ENCODE assay signal across 22 cellular contexts in the genomic region with DNA sequence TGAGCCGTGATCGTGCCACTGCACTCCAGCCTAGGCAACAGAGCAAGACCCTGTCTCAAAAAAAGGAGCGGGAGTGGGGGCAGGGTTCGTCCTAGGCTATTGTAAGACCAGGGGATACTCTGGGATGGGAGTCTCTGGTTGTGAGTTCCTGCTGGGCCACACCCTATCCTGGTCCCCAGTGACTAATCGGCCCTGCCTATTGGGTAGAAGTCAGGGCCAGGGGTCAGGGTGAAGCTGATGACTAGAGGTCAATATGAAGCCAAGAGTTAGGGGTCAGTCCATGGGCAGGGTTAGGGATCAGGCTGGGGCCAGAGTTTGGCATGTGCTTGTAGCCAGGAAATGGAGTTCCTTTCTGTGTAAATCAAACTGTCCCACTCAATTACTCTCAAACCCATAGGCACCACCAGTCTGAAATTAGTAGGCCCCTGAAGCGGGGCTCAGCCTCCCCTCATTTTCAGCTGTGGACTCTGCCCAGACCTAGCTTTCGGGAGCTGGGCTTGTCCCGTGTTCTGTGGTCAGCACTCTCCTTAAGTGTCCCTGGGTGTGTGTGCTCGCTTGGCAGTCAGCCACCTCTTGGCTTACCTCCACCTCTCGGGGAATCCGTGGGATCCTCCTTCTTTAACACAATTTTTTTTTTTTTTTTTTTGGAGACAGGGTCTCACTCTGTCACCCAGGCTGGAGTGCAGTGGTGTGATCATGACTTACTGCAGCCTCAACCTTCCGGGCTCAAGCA. TPM values are rescaled to one million over a fixed set of nuclear protein-coding genes. Genes with fewer than 3 reads are reported as not detected.
DNase-seq lines count a peak whose midpoint lies in the region; ATAC-seq, FAIRE-seq and TF ChIP-seq lines count a peak whose summit lies in the region.
"Had no signal": no experiment of that assay in that cellular context is flagged by ENCODE, and none has a peak within 500 bp of the region (broad histone marks: within the 10 kb centered on the region; RNA-seq: fewer than 3 reads in every experiment).

No MANE protein-coding gene starts in this region.

- FAIRE-seq in endothelial cell of umbilical vein (lab: Jason Lieb, UNC): no peak
- FAIRE-seq: GM12892 had no signal

- H3K27me3 ChIP-seq in endothelial cell of umbilical vein (ENCODE audit: control insufficient read depth in 2 of 2, insufficient read depth in 2 of 2, low read length in 2 of 2): peaks cover 0 to 3% of the 10 kb centered on the region in 2 experiments
- no peaks in the 10 kb centered on the region for H3K27me3 ChIP-seq in right lobe of liver
- H3K27me3 ChIP-seq in subcutaneous abdominal adipose tissue (ENCODE audit: control insufficient read depth in 5 of 5, insufficient read depth in 4 of 5, low read length in 5 of 5): peaks cover 0 to 22% (median 16%) of the 10 kb centered on the region in 5 donors

- TF ChIP-seq CTCF in endothelial cell of umbilical vein (IDR thresholded peaks at IDR 0.05; ENCODE audit: extremely low read depth in 1 of 2, insufficient read depth in 1 of 2, low read depth in 1 of 2, low read length in 2 of 2) (no peak), right lobe of liver (IDR thresholded peaks at IDR 0.05) (no peak)

- CTCF ChIA-PET in endothelial cell of umbilical vein (lab: Charles Lee): interaction anchor here (1.4 to 2.2 kb wide), 3 partner anchors 11 to 34 kb away, joined by 3 to 5 read pairs (median 5); no protein-coding TSS in a partner anchor

- H3K9ac ChIP-seq in endothelial cell of umbilical vein (replicated peaks; ENCODE audit: extremely low read depth, insufficient read depth, low read length) (no peak overlapping the region), subcutaneous abdominal adipose tissue (ENCODE audit: low read length in 5 of 5) (peak overlapping the region in 2 of 5 donors; percentile 50 to 71)

- H3K9me3 ChIP-seq in endothelial cell of umbilical vein (replicated peaks; ENCODE audit: control insufficient read depth, insufficient read depth, low read length) (no peaks in the 10 kb centered on the region), right lobe of liver (no peaks in the 10 kb centered on the region), subcutaneous abdominal adipose tissue (ENCODE audit: control insufficient read depth in 5 of 5, low read length in 5 of 5) (no peaks in the 10 kb centered on the region)
- H3K9me3 ChIP-seq: SJSA1 had no signal

- no peaks in the 10 kb centered on the region for H3K9me1 ChIP-seq in endothelial cell of umbilical vein (replicated peaks; ENCODE audit: control insufficient read depth, extremely low read depth, insufficient read depth, low read length)

- BruUV-seq in endothelial cell of umbilical vein (replicated peaks; lab: Mats Ljungman, UMichigan): no TSS peak

- no peak overlapping the region for H3K4me3 ChIP-seq in endothelial cell of umbilical vein (replicated peaks in 1 of 3; ENCODE audit: insufficient read depth in 1 of 3, low read depth in 1 of 3, low read length in 3 of 3)
- H3K4me3 ChIP-seq in right lobe of liver: no peak overlapping the region
- H3K4me3 ChIP-seq in subcutaneous abdominal adipose tissue (ENCODE audit: low read depth in 1 of 5, low read length in 5 of 5): peak overlapping the region in 4 of 5 donors; percentile 55 to 81 (median 72)
- H3K4me3 ChIP-seq: SJSA1, smooth muscle cell had no signal

- POLR2A ChIA-PET in endothelial cell of umbilical vein (lab: Charles Lee): no interaction called here

- H3K4me1 ChIP-seq in endothelial cell of umbilical vein (ENCODE audit: control insufficient read depth, extremely low read depth, insufficient read depth, low read length): peaks cover 5% of the 10 kb centered on the region
- peaks cover 0 to 31% (median 6%) of the 10 kb centered on the region in 4 donors for H3K4me1 ChIP-seq in right lobe of liver
- H3K4me1 ChIP-seq in subcutaneous abdominal adipose tissue (ENCODE audit: control insufficient read depth in 5 of 5, insufficient read depth in 5 of 5, low read length in 5 of 5): peaks cover 9 to 87% (median 54%) of the 10 kb centered on the region in 5 donors
- H3K4me1 ChIP-seq: SJSA1 had no signal

- 49% methylated on average over 8 of the region's 12 CpGs for whole genome bisulfite sequencing in right lobe of liver (ENCODE audit: insufficient coverage, low coverage, low lambda C conversion rate, missing lambda C conversion rate)

- peak in 3 of 4 donors; percentile 24 to 27 (median 26) for ATAC-seq in right lobe of liver
- ATAC-seq in GM19463 (IDR thresholded peaks at IDR 0.05; ENCODE audit: unreplicated experiment): no peak
- ATAC-seq: activated naive CD4-positive, alpha-beta T cell treated with anti-CD3 and anti-CD28 coated beads, Interleukin-2, amount 50 U/mL, for 72 hours; stimulated activated memory B cell treated with anti-CD40 and anti-IgM and Interleukin-4, amounts not matched to agents 10 μg/mL and 1 μg/mL and 100 μg/mL, for 72 hours had no signal

- H3K27ac ChIP-seq in endothelial cell of umbilical vein (ENCODE audit: insufficient read depth, low read depth, low read length): no peak overlapping the region
- no peak overlapping the region for H3K27ac ChIP-seq in right lobe of liver
- H3K27ac ChIP-seq in subcutaneous abdominal adipose tissue (ENCODE audit: low read depth, low read length): peak overlapping the region; percentile 70
- H3K27ac ChIP-seq: SJSA1 had no signal

- H3K36me3 ChIP-seq in endothelial cell of umbilical vein (ENCODE audit: control insufficient read depth in 2 of 2, extremely low read depth in 1 of 2, insufficient read depth in 2 of 2, low read length in 2 of 2) (no peaks in the 10 kb centered on the region), right lobe of liver (no peaks in the 10 kb centered on the region), subcutaneous abdominal adipose tissue (ENCODE audit: control insufficient read depth in 5 of 5, insufficient read depth in 5 of 5, low read length in 5 of 5) (peaks cover 0 to 15% (median 6%) of the 10 kb centered on the region in 5 donors)
- H3K36me3 ChIP-seq: SJSA1 had no signal

- no peak overlapping the region for H3K4me2 ChIP-seq in endothelial cell of umbilical vein (ENCODE audit: insufficient read depth, low read length)
- H3K4me2 ChIP-seq: smooth muscle cell had no signal

- no peaks in the 10 kb centered on the region for H3K79me2 ChIP-seq in endothelial cell of umbilical vein (ENCODE audit: control insufficient read depth, insufficient read depth, low read length)

- dilution Hi-C loops in endothelial cell of umbilical vein (cut with MboI; ENCODE audit: extremely low pct_ligation_motif_present, low sequenced_read_pairs): no loop called here

- DNase-seq in LoVo (ENCODE audit: low spot score): peak; percentile 35
- DNase-seq in endothelial cell of umbilical vein (ENCODE audit: low read depth, low spot score): no peak
- no peak for DNase-seq in right lobe of liver
- DNase-seq in ureter (ENCODE audit: low spot score): no peak
- no peak for DNase-seq in dermis blood vessel endothelial cell
- no peak for DNase-seq in NCI-H1694 (lab: John Stamatoyannopoulos, UW)
- DNase-seq: activated CD4-positive, alpha-beta T cell treated with anti-CD3 and anti-CD28 coated beads, Interleukin-2, amount 10 ng/mL, durations not matched to agents 7 days and 5 days; activated T-cell treated with anti-CD3 and anti-CD28 coated beads for 4 hours; Calu3; effector memory CD4-positive, alpha-beta T cell; GDM1; KBM-7; NCI-H1417 treated with DMSO at 0.1 percent for 48 hours; NCI-H446 had no signal

- no peak overlapping the region for H2AFZ ChIP-seq in endothelial cell of umbilical vein (ENCODE audit: low read depth, low read length)

- intact Hi-C loops in endothelial cell of umbilical vein (cut with micrococcal nuclease) (no loop called here), right lobe of liver (cut with DNase I) (no loop called here)

- no peaks in the 10 kb centered on the region for H4K20me1 ChIP-seq in endothelial cell of umbilical vein (replicated peaks; ENCODE audit: control insufficient read depth, extremely low read depth, insufficient read depth, low read length)

- TF ChIP-seq POLR2A in endothelial cell of umbilical vein (IDR thresholded peaks at IDR 0.05; ENCODE audit: low read depth, low read length): peak; percentile 30
- no peak for TF ChIP-seq POLR2A in right lobe of liver (IDR thresholded peaks at IDR 0.05)

RNA-seq across cellular contexts. Expression of a gene that starts 1.8 kb away (rescaled TPM):
- total RNA-seq in endothelial cell of umbilical vein (3.4 and 6.6 TPM in 2 replicates), right lobe of liver (1 to 10 TPM in 3 of 6 experiments, under 1 TPM in 3; 0.46 to 2.2 (median 0.97) TPM), ureter (9.7 TPM), dermis blood vessel endothelial cell (15.1 and 16.7 TPM in 2 replicates)
- polyA plus RNA-seq in endothelial cell of umbilical vein: 3.6 and 3.7 TPM in 2 replicates
- 2.7 and 3.4 TPM in 2 replicates for polyA plus RNA-seq in endothelial cell of umbilical vein (2011; cell fraction: cytosol; rRNA removed)
- polyA plus RNA-seq in endothelial cell of umbilical vein (2011; cell fraction: nucleus; rRNA removed): 5.6 and 5.7 TPM in 2 replicates
- polyA plus RNA-seq in endothelial cell of umbilical vein (2012): 7.3 and 10.7 TPM in 2 replicates
- polyA minus RNA-seq in endothelial cell of umbilical vein: 2.8 and 2.9 TPM in 2 replicates
- polyA minus RNA-seq in endothelial cell of umbilical vein (2011; cell fraction: cytosol; rRNA and poly(A)+ RNA removed): not detected
- polyA minus RNA-seq in endothelial cell of umbilical vein (2011; cell fraction: nucleus; rRNA and poly(A)+ RNA removed): 2.3 and 4.9 TPM in 2 replicates
- total RNA-seq: activated CD4-positive, alpha-beta T cell treated with anti-CD3 and anti-CD28 coated beads, Interleukin-2, amount 10 ng/mL, durations not matched to agents 7 days and 5 days; activated naive CD4-positive, alpha-beta T cell treated with anti-CD3 and anti-CD28 coated beads, Interleukin-2, amount 50 U/mL, for 72 hours; Calu3; fibroblast of villous mesenchyme; SJSA1 had no signal

RNA-seq across cellular contexts. Expression of a gene that starts 21.9 kb away (rescaled TPM):
- total RNA-seq in endothelial cell of umbilical vein (not detected in 2 replicates), right lobe of liver (10 to 100 TPM in 2 of 6 experiments, 1 to 10 TPM in 4; 2.6 to 13.9 (median 5.7) TPM), ureter (9.5 TPM), dermis blood vessel endothelial cell (not detected in 2 replicates)
- not detected in 2 replicates for polyA plus RNA-seq in endothelial cell of umbilical vein
- not detected in 2 replicates for polyA plus RNA-seq in endothelial cell of umbilical vein (2011; cell fraction: cytosol; rRNA removed)
- not detected in 2 replicates for polyA plus RNA-seq in endothelial cell of umbilical vein (2011; cell fraction: nucleus; rRNA removed)
- polyA plus RNA-seq in endothelial cell of umbilical vein (2012): not detected in 2 replicates
- not detected in 2 replicates for polyA minus RNA-seq in endothelial cell of umbilical vein
- polyA minus RNA-seq in endothelial cell of umbilical vein (2011; cell fraction: cytosol; rRNA and poly(A)+ RNA removed): not detected
- polyA minus RNA-seq in endothelial cell of umbilical vein (2011; cell fraction: nucleus; rRNA and poly(A)+ RNA removed): not detected in 2 replicates
- total RNA-seq: activated CD4-positive, alpha-beta T cell treated with anti-CD3 and anti-CD28 coated beads, Interleukin-2, amount 10 ng/mL, durations not matched to agents 7 days and 5 days; Calu3; fibroblast of villous mesenchyme; SJSA1; smooth muscle cell had no signal
- polyA plus RNA-seq: smooth muscle cell had no signal

RNA-seq across cellular contexts. Expression of a gene that starts 33.3 kb away (rescaled TPM):
- total RNA-seq in endothelial cell of umbilical vein: 55.0 and 55.8 TPM in 2 replicates
- 67.5 and 77.3 TPM in 2 replicates for polyA plus RNA-seq in endothelial cell of umbilical vein
- polyA plus RNA-seq in endothelial cell of umbilical vein (2011; cell fraction: cytosol; rRNA removed): 45.2 and 56.7 TPM in 2 replicates
- polyA plus RNA-seq in endothelial cell of umbilical vein (2011; cell fraction: nucleus; rRNA removed): 18.9 and 21.4 TPM in 2 replicates
- 47.5 and 73.9 TPM in 2 replicates for polyA plus RNA-seq in endothelial cell of umbilical vein (2012)
- polyA minus RNA-seq in endothelial cell of umbilical vein: 20.1 and 23.0 TPM in 2 replicates
- 34.4 TPM for polyA minus RNA-seq in endothelial cell of umbilical vein (2011; cell fraction: cytosol; rRNA and poly(A)+ RNA removed)
- polyA minus RNA-seq in endothelial cell of umbilical vein (2011; cell fraction: nucleus; rRNA and poly(A)+ RNA removed): 7.3 and 11.2 TPM in 2 replicates
- 10 to 100 TPM in 3 of 6 experiments, 1 to 10 TPM in 3; 9.6 to 11.7 (median 9.9) TPM for total RNA-seq in right lobe of liver
- total RNA-seq in ureter: 36.6 TPM
- 12.1 and 34.7 TPM in 2 replicates for total RNA-seq in dermis blood vessel endothelial cell

RNA-seq across cellular contexts. Expression of a gene that starts 47.0 kb away (rescaled TPM):
- total RNA-seq in endothelial cell of umbilical vein: 0.32 and 0.44 TPM in 2 replicates
- 0.07 and 0.10 TPM in 2 replicates for polyA plus RNA-seq in endothelial cell of umbilical vein
- polyA plus RNA-seq in endothelial cell of umbilical vein (2011; cell fraction: cytosol; rRNA removed): not detected in 2 replicates
- 0.38 and 0.43 TPM in 2 replicates for polyA plus RNA-seq in endothelial cell of umbilical vein (2011; cell fraction: nucleus; rRNA removed)
- polyA plus RNA-seq in endothelial cell of umbilical vein (2012): not detected in 2 replicates
- polyA minus RNA-seq in endothelial cell of umbilical vein: 0.15 TPM in 1 of 2 replicates, not detected in the other
- not detected for polyA minus RNA-seq in endothelial cell of umbilical vein (2011; cell fraction: cytosol; rRNA and poly(A)+ RNA removed)
- polyA minus RNA-seq in endothelial cell of umbilical vein (2011; cell fraction: nucleus; rRNA and poly(A)+ RNA removed): not detected in 2 replicates
- total RNA-seq in right lobe of liver: not detected
- total RNA-seq in ureter: 0.29 TPM
- 0.05 TPM in 1 of 2 replicates, not detected in the other for total RNA-seq in dermis blood vessel endothelial cell
- total RNA-seq: SJSA1 had no signal

RNA-seq across cellular contexts. Expression of a gene that starts 52.3 kb away (rescaled TPM):
- total RNA-seq in endothelial cell of umbilical vein (82.2 and 90.3 TPM in 2 replicates), right lobe of liver (10 to 100 TPM; 27.8 to 43.1 (median 31.6) TPM), ureter (84.1 TPM), dermis blood vessel endothelial cell (115 and 124 TPM in 2 replicates)
- 30.4 and 35.7 TPM in 2 replicates for polyA plus RNA-seq in endothelial cell of umbilical vein
- 31.2 and 35.9 TPM in 2 replicates for polyA plus RNA-seq in endothelial cell of umbilical vein (2011; cell fraction: cytosol; rRNA removed)
- polyA plus RNA-seq in endothelial cell of umbilical vein (2011; cell fraction: nucleus; rRNA removed): 20.1 and 24.4 TPM in 2 replicates
- polyA plus RNA-seq in endothelial cell of umbilical vein (2012): 57.3 and 58.0 TPM in 2 replicates
- 36.7 and 45.2 TPM in 2 replicates for polyA minus RNA-seq in endothelial cell of umbilical vein
- 53.1 TPM for polyA minus RNA-seq in endothelial cell of umbilical vein (2011; cell fraction: cytosol; rRNA and poly(A)+ RNA removed)
- polyA minus RNA-seq in endothelial cell of umbilical vein (2011; cell fraction: nucleus; rRNA and poly(A)+ RNA removed): 10.9 and 19.3 TPM in 2 replicates

Comparison
In these comparisons a context has a peak if more than half of its experiments do, and no peak if none do; other contexts are left out.
1. H3K4me3 ChIP-seq: peak in subcutaneous abdominal adipose tissue (4 of 5); none in endothelial cell of umbilical vein (0 of 3) and right lobe of liver (0 of 3).